In genomic region chr10:85544956-85545355, GRCh38 we compare ENCODE assay signal across 16 cellular contexts.
"Had no signal": no experiment of that assay in that cellular context is flagged by ENCODE, and none has a peak within 500 bp of the region (broad histone marks: within the 10 kb centered on the region; RNA-seq: fewer than 3 reads in every experiment).

No MANE protein-coding gene starts in this region.

- H3K4me1 ChIP-seq: foreskin keratinocyte, psoas muscle, right lobe of liver had no signal

- H3K4me2 ChIP-seq: smooth muscle cell had no signal

- H3K27me3 ChIP-seq: foreskin keratinocyte, right lobe of liver had no signal

- H3K4me3 ChIP-seq: psoas muscle, right lobe of liver, smooth muscle cell had no signal

- DNase-seq: activated CD4-positive, alpha-beta T cell treated with anti-CD3 and anti-CD28 coated beads for 48 hours; activated CD8-positive, alpha-beta T cell treated with anti-CD3 and anti-CD28 coated beads for 36 hours; activated effector memory CD4-positive, alpha-beta T cell treated with Interleukin-2 at 50 U/mL for 16 hours; activated T-cell treated with anti-CD3 and anti-CD28 coated beads, Interleukin-2, amount 50 U/mL, for 4 hours; caudate nucleus; foreskin keratinocyte; glutamatergic neuron; hypothalamus; left ventricle myocardium superior; psoas muscle; right lobe of liver; stimulated activated naive CD8-positive, alpha-beta T cell treated with anti-CD3 and anti-CD28 coated beads, Interleukin-15, Interleukin-2, amounts not matched to agents 100 U/mL and 50 U/mL, for 24 hours had no signal

- H3K36me3 ChIP-seq: right lobe of liver had no signal

- H3K27ac ChIP-seq: foreskin keratinocyte, psoas muscle, right lobe of liver had no signal

- FAIRE-seq: colon, TTC549 had no signal

- H3K9me3 ChIP-seq: psoas muscle, right lobe of liver had no signal

- ATAC-seq: activated CD8-positive, alpha-beta T cell treated with anti-CD3 and anti-CD28 coated beads for 36 hours; activated T-cell treated with anti-CD3 and anti-CD28 coated beads, Interleukin-2, amount 50 U/mL, for 4 hours; foreskin keratinocyte; left ventricle myocardium superior; psoas muscle; right lobe of liver; stimulated activated naive CD8-positive, alpha-beta T cell treated with anti-CD3 and anti-CD28 coated beads, Interleukin-15, Interleukin-2, amounts not matched to agents 100 U/mL and 50 U/mL, for 24 hours; WTC11 had no signal
